15 cellular contexts compared by ENCODE assay signal in the genomic region with DNA sequence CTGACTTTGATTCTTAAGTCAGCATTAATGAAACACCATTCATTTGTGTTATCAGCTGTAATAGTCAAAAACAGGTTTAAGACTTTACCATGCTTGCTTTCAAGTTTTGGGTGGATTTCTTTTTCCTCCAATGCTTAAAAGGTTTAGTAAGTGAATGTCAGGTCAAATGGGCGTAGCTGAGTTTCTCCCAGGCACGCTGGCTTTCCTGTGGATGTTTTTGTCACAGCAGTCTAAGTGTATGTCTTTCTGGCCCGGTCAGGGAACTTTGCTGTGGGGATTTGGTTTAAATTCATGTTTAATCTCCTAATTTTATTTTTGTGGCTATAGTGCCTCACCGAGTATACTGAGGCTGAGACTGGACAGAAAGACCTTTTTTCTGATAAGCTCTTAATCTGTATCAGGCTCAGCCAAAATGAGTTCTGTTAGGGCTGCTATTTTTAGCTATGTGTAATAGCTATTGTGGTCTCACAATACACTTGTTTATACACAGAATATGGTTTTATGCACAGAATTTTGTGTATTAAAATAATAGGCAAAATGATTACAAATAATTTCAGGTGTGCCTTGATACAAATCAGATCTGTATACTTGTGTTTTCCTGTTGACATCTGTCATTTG.
DNase-seq lines count a peak whose midpoint lies in the region; ATAC-seq and TF ChIP-seq lines count a peak whose summit lies in the region.
"Had no signal": no experiment of that assay in that cellular context is flagged by ENCODE, and none has a peak within 500 bp of the region (broad histone marks: within the 10 kb centered on the region; RNA-seq: fewer than 3 reads in every experiment).

No MANE protein-coding gene starts in this region.

- H3K4me3 ChIP-seq in right atrium auricular region (peak overlapping the region in 1 of 2 donors; percentile 10), stomach (no peak overlapping the region), right lobe of liver (no peak overlapping the region)
- H3K4me3 ChIP-seq: A549 had no signal

- H3K36me3 Mint-ChIP-seq in activated CD4-positive, alpha-beta T cell treated with anti-CD3 and anti-CD28 coated beads, Interleukin-2, amount 10 ng/mL, durations not matched to agents 7 days and 5 days (ENCODE audit: low read depth): peaks cover 17% of the 10 kb centered on the region
- H3K36me3 Mint-ChIP-seq in activated CD8-positive, alpha-beta T cell treated with anti-CD3 and anti-CD28 coated beads for 36 hours (ENCODE audit: low read depth): no peaks in the 10 kb centered on the region

- intact Hi-C loops in activated CD8-positive, alpha-beta T cell treated with anti-CD3 and anti-CD28 coated beads for 36 hours (cut with micrococcal nuclease): no loop called here
- intact Hi-C loops in stomach (cut with DNase I; ENCODE audit: low total_unique reads): no loop called here
- intact Hi-C loops in right lobe of liver (cut with DNase I): no loop called here

- H3K27ac ChIP-seq in right atrium auricular region: peak overlapping the region; percentile 44 to 66
- peak overlapping the region in 4 of 5 donors; percentile 1 to 29 (median 18) for H3K27ac ChIP-seq in stomach
- peak overlapping the region in 1 of 3 donors; percentile 12 for H3K27ac ChIP-seq in right lobe of liver
- H3K27ac ChIP-seq: A549 had no signal

- no peak for ATAC-seq in activated CD8-positive, alpha-beta T cell treated with anti-CD3 and anti-CD28 coated beads for 36 hours
- ATAC-seq in right lobe of liver: no peak
- ATAC-seq: A549, HCT116, HepG2 had no signal

- no peak for TF ChIP-seq POLR2A in stomach (IDR thresholded peaks at IDR 0.05)
- TF ChIP-seq POLR2A in right lobe of liver (IDR thresholded peaks at IDR 0.05): no peak

- no peaks in the 10 kb centered on the region for H3K36me3 ChIP-seq in right atrium auricular region
- no peaks in the 10 kb centered on the region for H3K36me3 ChIP-seq in stomach
- no peaks in the 10 kb centered on the region for H3K36me3 ChIP-seq in right lobe of liver

- CTCF ChIA-PET in activated CD4-positive, alpha-beta T cell treated with anti-CD3 and anti-CD28 coated beads, Interleukin-2, amount 10 ng/mL, durations not matched to agents 7 days and 5 days (lab: Charles Lee): interaction anchor here (0.5 kb wide), 1 partner anchor 148 kb away, joined by 6 read pairs; no protein-coding TSS in a partner anchor
- CTCF ChIA-PET in activated CD8-positive, alpha-beta T cell treated with anti-CD3 and anti-CD28 coated beads for 36 hours (lab: Charles Lee): interaction anchor here (0.9 to 1.9 kb wide), 5 partner anchors 12 to 54 kb away, joined by 3 to 13 read pairs (median 3); no protein-coding TSS in a partner anchor

- peaks cover 1% of the 10 kb centered on the region for H3K9me3 Mint-ChIP-seq in activated CD4-positive, alpha-beta T cell treated with anti-CD3 and anti-CD28 coated beads, Interleukin-2, amount 10 ng/mL, durations not matched to agents 7 days and 5 days
- no peaks in the 10 kb centered on the region for H3K9me3 Mint-ChIP-seq in activated CD8-positive, alpha-beta T cell treated with anti-CD3 and anti-CD28 coated beads for 36 hours

- peaks cover 61% of the 10 kb centered on the region for H3K4me1 Mint-ChIP-seq in activated CD4-positive, alpha-beta T cell treated with anti-CD3 and anti-CD28 coated beads, Interleukin-2, amount 10 ng/mL, durations not matched to agents 7 days and 5 days
- H3K4me1 Mint-ChIP-seq in activated CD8-positive, alpha-beta T cell treated with anti-CD3 and anti-CD28 coated beads for 36 hours (ENCODE audit: low read depth): peaks cover 80% of the 10 kb centered on the region

- TF ChIP-seq EP300 in stomach (IDR thresholded peaks at IDR 0.05): no peak

- TF ChIP-seq CTCF in activated CD8-positive, alpha-beta T cell treated with anti-CD3 and anti-CD28 coated beads for 36 hours (IDR thresholded peaks at IDR 0.05): no peak
- TF ChIP-seq CTCF in right atrium auricular region (IDR thresholded peaks at IDR 0.05): no peak
- no peak for TF ChIP-seq CTCF in stomach (IDR thresholded peaks at IDR 0.05)
- no peak for TF ChIP-seq CTCF in right lobe of liver (IDR thresholded peaks at IDR 0.05)

- 35 to 44% (median 40%) methylated on average over 4 of the region's 4 CpGs for WGBS in stomach, 5 donors
- 18% methylated on average over 4 of the region's 4 CpGs for WGBS in right lobe of liver (ENCODE audit: insufficient coverage, low coverage, low lambda C conversion rate, missing lambda C conversion rate)

- H3K27me3 ChIP-seq in right atrium auricular region (no peaks in the 10 kb centered on the region), stomach (no peaks in the 10 kb centered on the region), right lobe of liver (no peaks in the 10 kb centered on the region)

- H3K4me1 ChIP-seq in right atrium auricular region: peaks cover 0 to 30% of the 10 kb centered on the region in 2 donors
- H3K4me1 ChIP-seq in stomach: peaks cover 0 to 10% (median 3%) of the 10 kb centered on the region in 4 donors
- H3K4me1 ChIP-seq in right lobe of liver: no peaks in the 10 kb centered on the region

- H3K27ac Mint-ChIP-seq in activated CD4-positive, alpha-beta T cell treated with anti-CD3 and anti-CD28 coated beads, Interleukin-2, amount 10 ng/mL, durations not matched to agents 7 days and 5 days: peak overlapping the region; percentile 76
- peak overlapping the region; percentile 84 for H3K27ac Mint-ChIP-seq in activated CD8-positive, alpha-beta T cell treated with anti-CD3 and anti-CD28 coated beads for 36 hours

- peak overlapping the region; percentile 44 for H3K4me3 Mint-ChIP-seq in activated CD4-positive, alpha-beta T cell treated with anti-CD3 and anti-CD28 coated beads, Interleukin-2, amount 10 ng/mL, durations not matched to agents 7 days and 5 days
- H3K4me3 Mint-ChIP-seq in activated CD8-positive, alpha-beta T cell treated with anti-CD3 and anti-CD28 coated beads for 36 hours: peak overlapping the region; percentile 45

- H3K27me3 Mint-ChIP-seq in activated CD4-positive, alpha-beta T cell treated with anti-CD3 and anti-CD28 coated beads, Interleukin-2, amount 10 ng/mL, durations not matched to agents 7 days and 5 days: peaks cover 2% of the 10 kb centered on the region
- H3K27me3 Mint-ChIP-seq in activated CD8-positive, alpha-beta T cell treated with anti-CD3 and anti-CD28 coated beads for 36 hours: no peaks in the 10 kb centered on the region

- POLR2A ChIA-PET in activated CD4-positive, alpha-beta T cell treated with anti-CD3 and anti-CD28 coated beads, Interleukin-2, amount 10 ng/mL, durations not matched to agents 7 days and 5 days (lab: Charles Lee): no interaction called here
- POLR2A ChIA-PET in activated CD8-positive, alpha-beta T cell treated with anti-CD3 and anti-CD28 coated beads for 36 hours (lab: Charles Lee): no interaction called here

- H3K9me3 ChIP-seq in right atrium auricular region (no peaks in the 10 kb centered on the region), stomach (no peaks in the 10 kb centered on the region), right lobe of liver (no peaks in the 10 kb centered on the region)
- H3K9me3 ChIP-seq: A549 had no signal

- DNase-seq in activated CD4-positive, alpha-beta T cell treated with anti-CD3 and anti-CD28 coated beads, Interleukin-2, amount 10 ng/mL, durations not matched to agents 7 days and 5 days: no peak
- DNase-seq in activated CD4-positive, alpha-beta T cell treated with anti-CD3 and anti-CD28 coated beads for 4 hours: no peak
- no peak for DNase-seq in activated CD8-positive, alpha-beta T cell treated with anti-CD3 and anti-CD28 coated beads for 36 hours
- DNase-seq in right atrium auricular region (ENCODE audit: low spot score): no peak
- no peak for DNase-seq in stomach
- no peak for DNase-seq in GM19240 (ENCODE audit: insufficient read length, low spot score)
- DNase-seq in right lobe of liver: no peak
- DNase-seq in activated gamma-delta T cell (lab: John Stamatoyannopoulos, UW): no peak
- DNase-seq: activated CD4-positive, alpha-beta T cell treated with anti-CD3 and anti-CD28 coated beads for 1 hour; effector CD8-positive, alpha-beta T cell; NCI-H1436 treated with DMSO at 0.1 percent for 48 hours; NCI-H774 had no signal
